Comparison of ENCODE assay signal across 8 cellular contexts in the genomic region with DNA sequence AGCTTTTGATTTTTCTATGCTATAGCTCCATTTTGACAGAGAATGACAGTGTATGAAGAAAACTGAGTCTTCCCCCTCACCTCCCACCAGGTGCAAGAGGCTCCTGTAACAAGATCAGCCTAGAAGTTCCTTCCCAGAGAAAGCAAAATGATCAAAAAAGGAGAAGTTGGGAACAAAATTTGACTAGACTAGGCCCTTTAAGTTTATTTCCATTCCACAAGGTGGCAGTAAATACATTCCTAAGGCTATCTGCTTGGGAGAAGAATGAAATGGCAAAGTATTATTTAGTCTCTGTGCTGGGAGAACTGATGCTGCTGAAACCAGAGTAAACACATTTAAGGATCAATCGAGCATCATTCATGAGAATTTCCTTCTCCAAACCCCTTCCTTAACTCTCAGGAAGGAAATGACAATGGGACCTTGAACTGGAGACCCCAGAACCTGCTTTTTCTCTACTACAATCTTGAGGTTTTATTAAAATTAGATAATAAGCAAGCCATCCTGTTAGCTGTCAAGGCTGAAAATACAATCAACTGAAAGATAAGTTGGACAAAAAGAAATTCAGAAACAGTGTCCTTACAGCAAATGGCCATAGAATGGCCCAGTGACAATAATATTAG.
DNase-seq lines count a peak whose midpoint lies in the region; ATAC-seq and TF ChIP-seq lines count a peak whose summit lies in the region.

No MANE protein-coding gene starts in this region.

- H3K79me2 ChIP-seq in mammary epithelial cell (ENCODE audit: insufficient read depth, low read length), result no peaks in the 10 kb centered on the region

- H3K9ac ChIP-seq in mammary epithelial cell (ENCODE audit: insufficient read depth, low read length), result no peak overlapping the region

- H3K36me3 ChIP-seq in mammary epithelial cell (ENCODE audit: insufficient read depth, low read length), result no peaks in the 10 kb centered on the region

- intact Hi-C loops in mammary epithelial cell (cut with micrococcal nuclease), result loop anchor here (1.0 to 5.0 kb wide), 7 partner anchors 53 to 1175 kb away; no protein-coding TSS in a partner anchor

- H3K4me3 ChIP-seq in mammary epithelial cell (replicated peaks in 1 of 3; ENCODE audit: insufficient read depth in 1 of 3, low read depth in 2 of 3, low read length in 3 of 3), result no peak overlapping the region

- dilution Hi-C loops in mammary epithelial cell (cut with HindIII; ENCODE audit: low sequenced_read_pairs), result loop anchor here (5.0 kb wide), 1 partner anchor 40 kb away; no protein-coding TSS in a partner anchor

- WGBS in mammary epithelial cell (ENCODE audit: low coverage, missing lambda C conversion rate), result 0% methylated on average over 1 of the region's 1 CpG

- no TSS peak for BruUV-seq in mammary epithelial cell (replicated peaks; lab: Mats Ljungman, UMichigan)

- no peaks in the 10 kb centered on the region for H3K27me3 ChIP-seq in mammary epithelial cell (ENCODE audit: insufficient read depth, low read length)

- H3K27ac ChIP-seq in mammary epithelial cell (ENCODE audit: insufficient read depth, low read depth, low read length), result no peak overlapping the region

- H3K4me1 ChIP-seq in mammary epithelial cell (ENCODE audit: insufficient read depth, low read length), result peaks cover 8% of the 10 kb centered on the region

- H3K9me3 ChIP-seq in mammary epithelial cell (replicated peaks; ENCODE audit: insufficient read depth, low read length), result no peaks in the 10 kb centered on the region

- TF ChIP-seq CTCF in mammary epithelial cell (conservative IDR thresholded peaks at IDR 0.05 in 1 of 2, IDR thresholded peaks at IDR 0.05 in 1 of 2; ENCODE audit: extremely low read depth in 1 of 2, insufficient read depth in 1 of 2, low read depth in 1 of 2, low read length in 2 of 2), result peak; percentile 31 to 69

- no peaks in the 10 kb centered on the region for H4K20me1 ChIP-seq in mammary epithelial cell (ENCODE audit: insufficient read depth, low read length)

- H2AFZ ChIP-seq in mammary epithelial cell (ENCODE audit: low read depth, low read length), result no peak overlapping the region

- DNase-seq in NOMO-1 treated with DMSO at 0.1 percent for 48 hours (lab: John Stamatoyannopoulos, UW; ENCODE audit: unreplicated experiment) (peak; percentile 27), NOMO-1 treated with dmso at 0.1 percent for 144 hours (lab: John Stamatoyannopoulos, UW; ENCODE audit: unreplicated experiment) (no peak), NCI-H2227 treated with DMSO at 0.1 percent for 48 hours (lab: John Stamatoyannopoulos, UW) (peak; percentile 2), mammary epithelial cell (peak; percentile 40), left lobe of liver (ENCODE audit: low spot score) (no peak)

- CTCF ChIA-PET in mammary epithelial cell (lab: Charles Lee; ENCODE audit: low non-redundant PET), result no interaction called here

- ATAC-seq in left lobe of liver, result peak; percentile 85
- no peak for ATAC-seq in HG02981 (IDR thresholded peaks at IDR 0.05; ENCODE audit: unreplicated experiment)
- ATAC-seq in HG02763 (IDR thresholded peaks at IDR 0.05; ENCODE audit: unreplicated experiment), result no peak
- no peak for ATAC-seq in HG03196 (IDR thresholded peaks at IDR 0.05; ENCODE audit: unreplicated experiment)

- in situ Hi-C loops in mammary epithelial cell (cut with MboI; ENCODE audit: low sequenced_read_pairs in 2 of 2), result loop anchor here (5.0 to 10.0 kb wide), 3 partner anchors 63 to 840 kb away; no protein-coding TSS in a partner anchor

- no peak overlapping the region for H3K4me2 ChIP-seq in mammary epithelial cell (ENCODE audit: insufficient read depth, low read depth, low read length)

Comparison
In these comparisons a context has a peak if more than half of its experiments do, and no peak if none do; other contexts are left out.
1. DNase-seq: peak in NOMO-1 treated with DMSO at 0.1 percent for 48 hours (single experiment), NCI-H2227 treated with DMSO at 0.1 percent for 48 hours (single experiment) and mammary epithelial cell (single experiment); none in NOMO-1 treated with dmso at 0.1 percent for 144 hours (single experiment) and left lobe of liver (single experiment).